In genomic region chr1:3141836-3142235, GRCh38 we compare ENCODE assay signal across 19 cellular contexts.
"Had no signal": no experiment of that assay in that cellular context is flagged by ENCODE, and none has a peak within 500 bp of the region (broad histone marks: within the 10 kb centered on the region; RNA-seq: fewer than 3 reads in every experiment).

No MANE protein-coding gene starts in this region.

- H3K4me3 ChIP-seq: K562, SJSA1 had no signal

- H3K9ac ChIP-seq: KMS-11, SK-N-SH had no signal

- H3K4me2 ChIP-seq: KMS-11, SK-N-SH had no signal

- H3K9me3 ChIP-seq: SJSA1, SK-N-SH had no signal

- H3K36me3 ChIP-seq: SJSA1 had no signal

- DNase-seq: Kasumi-1, MM.1S, NCI-H1092 treated with DMSO at 0.1 percent for 48 hours, NCI-H1436, NCI-H187, NCI-H2029, NCI-H2081 treated with DMSO at 0.1 percent for 48 hours, NCI-H2171, NCI-H524, NCI-H526 treated with DMSO at 0.1 percent for 48 hours, NCI-H774, Right ventricle myocardium superior, RPMI8226, SIG-M5, SK-N-SH, SW 1271 had no signal

- H3K4me1 ChIP-seq: SJSA1 had no signal

- H3K9me2 ChIP-seq: SK-N-SH had no signal

- H3K27ac ChIP-seq: KMS-11, SJSA1 had no signal

- H3K27me3 ChIP-seq: SJSA1 had no signal
